ENCODE assay signal across 8 cellular contexts in the genomic region with DNA sequence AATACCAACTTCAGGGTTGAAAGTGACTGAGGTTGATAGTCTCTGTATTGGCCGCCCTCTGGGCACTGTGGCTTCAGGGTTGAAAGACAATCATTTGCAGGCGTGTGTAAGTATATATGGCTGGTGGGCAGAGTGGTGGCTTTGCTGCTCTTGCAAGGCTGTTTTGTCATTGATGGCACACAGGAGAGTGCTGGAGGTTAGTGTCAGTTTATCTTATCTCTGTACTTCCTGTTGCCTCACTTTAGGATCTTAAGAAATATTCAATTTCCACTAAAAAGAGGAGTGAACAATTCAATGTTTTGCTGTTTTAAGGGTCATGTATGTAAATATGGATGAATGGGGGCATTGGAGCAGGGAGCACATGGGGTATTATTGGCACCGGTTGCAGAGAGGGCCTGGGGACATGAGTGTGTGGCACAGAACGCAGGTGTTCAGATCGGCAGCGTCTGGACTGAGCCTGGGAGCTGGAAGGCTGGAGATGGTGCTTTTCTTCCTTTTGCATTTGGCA. TPM values are rescaled to one million over a fixed set of nuclear protein-coding genes. Genes with fewer than 3 reads are reported as not detected.
DNase-seq lines count a peak whose midpoint lies in the region; ATAC-seq and TF ChIP-seq lines count a peak whose summit lies in the region.

No MANE protein-coding gene starts in this region.

- H3K27me3 Mint-ChIP-seq in osteocyte (ENCODE audit: unreplicated experiment), result no peaks in the 10 kb centered on the region

- peaks cover 34% of the 10 kb centered on the region for H4K20me1 ChIP-seq in BLaER1

- H3K36me3 Mint-ChIP-seq in osteocyte (ENCODE audit: unreplicated experiment), result peaks cover 5% of the 10 kb centered on the region

- TF ChIP-seq CTCF in fibroblast of villous mesenchyme (IDR thresholded peaks at IDR 0.05; ENCODE audit: insufficient read depth, low read depth, low read length), result no peak
- TF ChIP-seq CTCF in osteocyte (IDR thresholded peaks at IDR 0.05), result no peak

- H3K4me3 ChIP-seq in BLaER1, result peak overlapping the region; percentile 57
- H3K4me3 ChIP-seq in fibroblast of villous mesenchyme (ENCODE audit: low read depth, low read length), result no peak overlapping the region

- H3K9me3 Mint-ChIP-seq in osteocyte (ENCODE audit: unreplicated experiment), result no peaks in the 10 kb centered on the region

- H3K27me3 ChIP-seq in BLaER1, result no peaks in the 10 kb centered on the region

- peaks cover 57% of the 10 kb centered on the region for H3K4me1 Mint-ChIP-seq in osteocyte (ENCODE audit: unreplicated experiment)

- H3K27ac Mint-ChIP-seq in osteocyte (ENCODE audit: unreplicated experiment), result no peak overlapping the region

- H3K4me3 Mint-ChIP-seq in osteocyte (ENCODE audit: unreplicated experiment), result no peak overlapping the region

- peak overlapping the region; percentile 91 for H3K27ac ChIP-seq in BLaER1

- ATAC-seq in GM19463 (IDR thresholded peaks at IDR 0.05; ENCODE audit: unreplicated experiment), result peak; percentile 31
- ATAC-seq in HG03442 (IDR thresholded peaks at IDR 0.05; ENCODE audit: unreplicated experiment), result no peak

- peaks cover 17% of the 10 kb centered on the region; the same call in 1 of the 2 replicates for H3K9me3 ChIP-seq in BLaER1

- peaks cover 39% of the 10 kb centered on the region for H3K36me3 ChIP-seq in BLaER1

- peaks cover 100% of the 10 kb centered on the region for H3K4me1 ChIP-seq in BLaER1

- peak overlapping the region; percentile 72 for H3K9ac ChIP-seq in BLaER1

- DNase-seq in OCI-M1 (lab: John Stamatoyannopoulos, UW), result peak; percentile 60
- DNase-seq in fibroblast of villous mesenchyme (ENCODE audit: low read depth), result peak; percentile 60
- no peak for DNase-seq in GDM1 (lab: John Stamatoyannopoulos, UW)
- DNase-seq in NK-92 (lab: John Stamatoyannopoulos, UW; ENCODE audit: unreplicated experiment), result no peak
- no peak for DNase-seq in osteocyte (ENCODE audit: extremely low spot score, unreplicated experiment)

- H3K4me2 ChIP-seq in BLaER1, result peak overlapping the region; percentile 94

RNA-seq across cellular contexts. Expression of a gene that starts 51.5 kb away (rescaled TPM):
- 22.5 and 31.2 TPM in 2 replicates for total RNA-seq in fibroblast of villous mesenchyme
- total RNA-seq in osteocyte, result 39.5 and 45.4 TPM in 2 replicates

Comparison
In these comparisons a context has a peak if more than half of its experiments do, and no peak if none do; other contexts are left out.
1. DNase-seq: peak in OCI-M1 (single experiment) and fibroblast of villous mesenchyme (single experiment); none in GDM1 (single experiment), NK-92 (single experiment) and osteocyte (single experiment).